Comparison of ENCODE assay signal across 12 cellular contexts in genomic region chr1:61951731-61952585, GRCh38.
DNase-seq lines count a peak whose midpoint lies in the region; ATAC-seq and TF ChIP-seq lines count a peak whose summit lies in the region.
"Had no signal": no experiment of that assay in that cellular context is flagged by ENCODE, and none has a peak within 500 bp of the region (broad histone marks: within the 10 kb centered on the region; RNA-seq: fewer than 3 reads in every experiment).

No MANE protein-coding gene starts in this region.

- H3K36me3 ChIP-seq in HUES6 (ENCODE audit: control insufficient read depth, insufficient read depth, low read length): no peaks in the 10 kb centered on the region
- no peaks in the 10 kb centered on the region for H3K36me3 ChIP-seq in parathyroid adenoma (ENCODE audit: control insufficient read depth, insufficient read depth, low read length)

- no peaks in the 10 kb centered on the region for H3K27me3 Mint-ChIP-seq in activated T-cell treated with anti-CD3 and anti-CD28 coated beads, Interleukin-2, amount 50 U/mL, for 4 hours (ENCODE audit: low read depth)
- H3K27me3 Mint-ChIP-seq in activated CD4-positive, alpha-beta memory T cell treated with anti-CD3 and anti-CD28 coated beads for 36 hours: no peaks in the 10 kb centered on the region

- peak overlapping the region; percentile 91 for H3K27ac ChIP-seq in HUES6 (ENCODE audit: low read depth, low read length)
- peak overlapping the region; percentile 85 for H3K27ac ChIP-seq in parathyroid adenoma
- H3K27ac ChIP-seq: GM23248 had no signal

- H3K27me3 ChIP-seq in HUES6 (ENCODE audit: control insufficient read depth, insufficient read depth, low read length) (no peaks in the 10 kb centered on the region), parathyroid adenoma (ENCODE audit: control insufficient read depth, insufficient read depth, low read length) (no peaks in the 10 kb centered on the region)

- H3K9ac ChIP-seq in HUES6 (ENCODE audit: low read length) (peak overlapping the region; percentile 27), parathyroid adenoma (no peak overlapping the region)
- H3K9ac ChIP-seq: GM23248, SK-N-SH had no signal

- DNase-seq in SW480 (ENCODE audit: low spot score) (peak; percentile 37), Right ventricle myocardium superior (no peak)
- no peak for DNase-seq in activated T-cell treated with anti-CD3 and anti-CD28 coated beads, Interleukin-2, amount 50 U/mL, for 4 hours
- DNase-seq in activated CD4-positive, alpha-beta memory T cell treated with anti-CD3 and anti-CD28 coated beads for 36 hours: no peak
- no peak for DNase-seq in activated naive CD4-positive, alpha-beta T cell treated with anti-CD3 and anti-CD28 coated beads, Interleukin-2, amount 50 U/mL, for 16 hours
- DNase-seq: Calu3, GM23248, NCI-H187 treated with DMSO at 0.1 percent for 48 hours, SK-N-SH had no signal

- peaks cover 4% of the 10 kb centered on the region for H3K79me2 ChIP-seq in parathyroid adenoma

- no peak overlapping the region for H3K4me3 Mint-ChIP-seq in activated T-cell treated with anti-CD3 and anti-CD28 coated beads, Interleukin-2, amount 50 U/mL, for 4 hours
- no peak overlapping the region for H3K4me3 Mint-ChIP-seq in activated CD4-positive, alpha-beta memory T cell treated with anti-CD3 and anti-CD28 coated beads for 36 hours

- intact Hi-C loops in Right ventricle myocardium superior (cut with DNase I): loop anchor here (2.0 kb wide), 1 partner anchor 119 kb away; no protein-coding TSS in a partner anchor
- intact Hi-C loops in activated CD4-positive, alpha-beta memory T cell treated with anti-CD3 and anti-CD28 coated beads for 36 hours (cut with micrococcal nuclease): no loop called here

- ATAC-seq in Right ventricle myocardium superior (ENCODE audit: poor library complexity) (peak; percentile 82), HG02981 (IDR thresholded peaks at IDR 0.05; ENCODE audit: unreplicated experiment) (no peak)
- no peak for ATAC-seq in activated T-cell treated with anti-CD3 and anti-CD28 coated beads, Interleukin-2, amount 50 U/mL, for 4 hours

- peak overlapping the region; percentile 70 for H3K4me2 ChIP-seq in parathyroid adenoma (ENCODE audit: low read length)
- H3K4me2 ChIP-seq: SK-N-SH had no signal

- H3K4me3 ChIP-seq in HUES6 (ENCODE audit: low read depth, low read length) (peak overlapping the region; percentile 9; the same call in 1 of the 2 replicates), parathyroid adenoma (ENCODE audit: low read depth, low read length) (peak overlapping the region; percentile 56)
- H3K4me3 ChIP-seq: GM23248 had no signal

- H3K36me3 Mint-ChIP-seq in activated T-cell treated with anti-CD3 and anti-CD28 coated beads, Interleukin-2, amount 50 U/mL, for 4 hours (ENCODE audit: insufficient read depth): no peaks in the 10 kb centered on the region
- no peaks in the 10 kb centered on the region for H3K36me3 Mint-ChIP-seq in activated CD4-positive, alpha-beta memory T cell treated with anti-CD3 and anti-CD28 coated beads for 36 hours

- no peak for TF ChIP-seq CTCF in parathyroid adenoma (IDR thresholded peaks at IDR 0.05)

- CTCF ChIA-PET in activated CD4-positive, alpha-beta memory T cell treated with anti-CD3 and anti-CD28 coated beads for 36 hours (lab: Charles Lee): interaction anchor here (1.0 to 1.1 kb wide), 2 partner anchors 21 to 192 kb away, joined by 4 read pairs; no protein-coding TSS in a partner anchor

- POLR2A ChIA-PET in activated CD4-positive, alpha-beta memory T cell treated with anti-CD3 and anti-CD28 coated beads for 36 hours (lab: Charles Lee): interaction anchor here (0.5 kb wide), 1 partner anchor 133 kb away, joined by 3 read pairs; no protein-coding TSS in a partner anchor

- no peaks in the 10 kb centered on the region for H3K9me3 Mint-ChIP-seq in activated T-cell treated with anti-CD3 and anti-CD28 coated beads, Interleukin-2, amount 50 U/mL, for 4 hours
- H3K9me3 Mint-ChIP-seq in activated CD4-positive, alpha-beta memory T cell treated with anti-CD3 and anti-CD28 coated beads for 36 hours: peaks cover 5% of the 10 kb centered on the region

- H3K4me1 ChIP-seq in HUES6 (ENCODE audit: control insufficient read depth, insufficient read depth, low read length): peaks cover 46% of the 10 kb centered on the region
- H3K4me1 ChIP-seq in parathyroid adenoma: peaks cover 5% of the 10 kb centered on the region

- H3K4me1 Mint-ChIP-seq in activated T-cell treated with anti-CD3 and anti-CD28 coated beads, Interleukin-2, amount 50 U/mL, for 4 hours (ENCODE audit: low read depth): no peaks in the 10 kb centered on the region
- H3K4me1 Mint-ChIP-seq in activated CD4-positive, alpha-beta memory T cell treated with anti-CD3 and anti-CD28 coated beads for 36 hours (ENCODE audit: low read depth): no peaks in the 10 kb centered on the region

- no peak overlapping the region for H3K27ac Mint-ChIP-seq in activated CD4-positive, alpha-beta memory T cell treated with anti-CD3 and anti-CD28 coated beads for 36 hours

- peak overlapping the region; percentile 42 for H2AFZ ChIP-seq in parathyroid adenoma
- H2AFZ ChIP-seq: GM23248 had no signal

- no peaks in the 10 kb centered on the region for H3K9me3 ChIP-seq in HUES6 (ENCODE audit: control insufficient read depth, insufficient read depth, low read depth, low read length)
- no peaks in the 10 kb centered on the region for H3K9me3 ChIP-seq in parathyroid adenoma (ENCODE audit: control insufficient read depth, low read length)
- H3K9me3 ChIP-seq: SK-N-SH had no signal
